ENCODE assay signal across 21 cellular contexts in the genomic region with DNA sequence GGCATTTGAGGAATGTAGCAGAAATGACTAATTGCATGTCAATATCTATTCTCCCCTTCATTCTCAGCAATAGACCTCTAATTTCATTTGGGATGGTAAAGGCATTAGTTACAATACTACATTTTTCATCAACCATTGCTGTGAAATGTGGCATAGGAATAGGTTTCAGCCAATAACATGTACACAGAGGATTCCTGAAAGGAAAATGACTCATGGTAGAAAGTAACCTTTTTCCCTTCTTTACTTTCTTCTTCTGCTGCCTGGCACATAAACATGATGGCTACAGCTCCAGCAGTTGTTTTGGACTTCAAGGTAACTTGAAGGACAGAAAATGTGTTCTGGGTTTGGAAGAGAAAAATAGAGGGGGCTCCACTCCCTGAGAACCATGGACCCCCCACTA.
"Had no signal": no experiment of that assay in that cellular context is flagged by ENCODE, and none has a peak within 500 bp of the region (broad histone marks: within the 10 kb centered on the region; RNA-seq: fewer than 3 reads in every experiment).

No MANE protein-coding gene starts in this region.

- H3K27ac ChIP-seq: coronary artery, gastrocnemius medialis, neutrophil, ovary, prostate gland, right atrium auricular region, spleen, upper lobe of left lung had no signal

- H3K9me3 ChIP-seq: gastrocnemius medialis, neutrophil, ovary, prostate gland, right atrium auricular region, spleen, upper lobe of left lung had no signal

- H3K4me1 ChIP-seq: gastrocnemius medialis, prostate gland, right atrium auricular region, spleen, upper lobe of left lung had no signal

- ATAC-seq: activated CD4-positive, alpha-beta T cell treated with anti-CD3 and anti-CD28 coated beads for 36 hours; gastrocnemius medialis; left colon; stimulated activated naive CD8-positive, alpha-beta T cell treated with anti-CD3 and anti-CD28 coated beads, Interleukin-15, Interleukin-2, amounts not matched to agents 100 U/mL and 50 U/mL, for 24 hours had no signal

- H3K4me3 ChIP-seq: coronary artery, gastrocnemius medialis, ovary, prostate gland, right atrium auricular region, spleen, upper lobe of left lung had no signal

- DNase-seq: activated CD4-positive, alpha-beta T cell treated with anti-CD3 and anti-CD28 coated beads for 36 hours; activated CD4-positive, alpha-beta T cell treated with anti-CD3 and anti-CD28 coated beads, Interleukin-2, amount 50 U/mL, for 4 hours; activated gamma-delta T cell; activated naive CD4-positive, alpha-beta T cell treated with anti-CD3 and anti-CD28 coated beads, Interleukin-2, amount 50 U/mL, for 16 hours; activated T-cell treated with anti-CD3 and anti-CD28 coated beads for 4 hours; anterior cingulate cortex; erythroblast; gastrocnemius medialis; hippocampal formation; left colon; mesenchymal stem cell; ovary; spleen; stimulated activated CD4-positive, alpha-beta T cell treated with anti-CD3 and anti-CD28 coated beads, Interleukin-4, amount 100 ng/mL, for 24 hours; stimulated activated naive CD8-positive, alpha-beta T cell treated with anti-CD3 and anti-CD28 coated beads, Interleukin-15, Interleukin-2, amounts not matched to agents 100 U/mL and 50 U/mL, for 24 hours; T1000; upper lobe of left lung had no signal

- H3K27me3 ChIP-seq: gastrocnemius medialis, neutrophil, ovary, right atrium auricular region, upper lobe of left lung had no signal

- H3K36me3 ChIP-seq: gastrocnemius medialis, neutrophil, ovary, prostate gland, right atrium auricular region, spleen, upper lobe of left lung had no signal
